ENCODE assay signal across 8 cellular contexts in the genomic region with DNA sequence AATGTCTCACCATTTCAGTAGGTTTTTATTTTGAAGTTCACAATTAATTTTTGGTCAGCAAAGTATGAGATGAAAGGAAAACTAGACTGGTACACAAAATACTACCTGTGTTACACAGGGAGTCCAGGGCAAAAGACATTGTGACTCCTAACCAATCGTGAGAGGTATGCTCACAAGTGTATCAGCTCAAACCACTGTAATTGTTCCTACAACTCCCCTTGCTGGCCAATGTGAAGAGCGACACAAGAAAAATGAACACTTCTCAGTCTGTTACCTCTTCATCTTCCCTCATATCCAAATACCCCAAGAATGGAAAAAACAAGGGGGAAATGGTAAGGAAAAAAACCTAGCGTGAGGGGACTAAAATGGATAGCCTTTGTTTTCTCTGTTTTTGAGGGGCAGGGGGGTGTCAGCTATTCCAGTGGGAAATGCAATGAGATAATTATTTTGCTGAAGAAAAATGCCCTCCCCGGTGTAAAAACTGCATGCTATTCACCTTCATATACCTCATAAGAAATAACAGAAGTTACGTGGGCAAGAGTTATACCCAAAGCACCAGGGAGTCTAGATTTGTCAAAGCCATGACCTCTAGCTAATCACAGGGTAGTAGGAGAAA. TPM values are rescaled to one million over a fixed set of nuclear protein-coding genes. Genes with fewer than 3 reads are reported as not detected.
DNase-seq lines count a peak whose midpoint lies in the region; ATAC-seq, FAIRE-seq and TF ChIP-seq lines count a peak whose summit lies in the region.

No MANE protein-coding gene starts in this region.

- H3K36me3 ChIP-seq in K562 (ENCODE audit: control insufficient read depth, insufficient read depth, low read length) = no peaks in the 10 kb centered on the region

- H2AFZ ChIP-seq in K562 (ENCODE audit: low read depth, low read length) = no peak overlapping the region

- no peaks in the 10 kb centered on the region for H3K36me3 Mint-ChIP-seq in immature natural killer cell

- peak; percentile 40 to 62 (median 53); a peak in 5 of 6 replicates for TF ChIP-seq CTCF in K562 (IDR thresholded peaks at IDR 0.05 in 2 of 3, conservative IDR thresholded peaks at IDR 0.05 in 1 of 3; ENCODE audit: insufficient read depth in 2 of 3, low read depth in 1 of 3, low read length in 3 of 3)

- no peak overlapping the region for H3K9ac ChIP-seq in K562 (ENCODE audit: insufficient read depth in 1 of 2, low read depth in 2 of 2, low read length in 2 of 2)

- H3K27ac Mint-ChIP-seq in immature natural killer cell = no peak overlapping the region

- H3K9me3 ChIP-seq in K562 (replicated peaks; ENCODE audit: control insufficient read depth, insufficient read depth, low read depth, low read length) = no peaks in the 10 kb centered on the region

- FAIRE-seq in GM18507 (lab: Jason Lieb, UNC) (peak; percentile 93), K562 (lab: Jason Lieb, UNC) (peak; percentile 46)

- no peaks in the 10 kb centered on the region for H3K4me1 ChIP-seq in K562 (replicated peaks in 1 of 2; ENCODE audit: control insufficient read depth in 2 of 2, insufficient read depth in 2 of 2, low read length in 2 of 2)

- no peaks in the 10 kb centered on the region for H3K79me2 ChIP-seq in K562 (ENCODE audit: control insufficient read depth, insufficient read depth, low read length)

- CTCF ChIA-PET in K562 (lab: Yijun Ruan, JAX; ENCODE audit: low intra/inter-chr PET ratio) = no interaction called here

- DNase-seq in Ammon's horn (ENCODE audit: low spot score) (peak; percentile 71), GM18507 (ENCODE audit: extremely low spot score, insufficient read length, low read depth) (no peak), NCI-H2196 (lab: John Stamatoyannopoulos, UW; ENCODE audit: unreplicated experiment) (peak; percentile 80), K562 (ENCODE audit: extremely low read depth in 1 of 4, low spot score in 3 of 4) (peak in 2 of 4 experiments; percentile 22 to 30), medulla oblongata (ENCODE audit: extremely low spot score) (peak; percentile 52), NCI-H446 (lab: John Stamatoyannopoulos, UW) (no peak), immature natural killer cell (no peak)

- no peak overlapping the region for H3K4me3 ChIP-seq in K562

- no TSS peak for BruUV-seq in K562 (replicated peaks; lab: Mats Ljungman, UMichigan)

- H3K4me2 ChIP-seq in K562 (ENCODE audit: insufficient read depth, low read length) = no peak overlapping the region

- no peak for TF ChIP-seq EP300 in K562 (IDR thresholded peaks at IDR 0.05; ENCODE audit: low read length)

- peak; percentile 40 for ATAC-seq in HG02981 (IDR thresholded peaks at IDR 0.05; ENCODE audit: unreplicated experiment)
- ATAC-seq in K562 = peak; percentile 88

- H3K27ac ChIP-seq in K562 (ENCODE audit: extremely low read depth, low read depth, low read length) = no peak overlapping the region

- TF ChIP-seq RAD21 in K562 (CRISPR knock-in tag; conservative IDR thresholded peaks at IDR 0.05 in 1 of 2, IDR thresholded peaks at IDR 0.05 in 1 of 2) = peak; percentile 66 to 83

- H3K27me3 Mint-ChIP-seq in immature natural killer cell (ENCODE audit: low read depth in 3 of 3) = peaks cover 0 to 3% (median 0%) of the 10 kb centered on the region in 3 donors

- 1% methylated on average over 5 of the region's 5 CpGs for WGBS in K562 (ENCODE audit: insufficient coverage, low coverage, missing lambda C conversion rate)

- H4K20me1 ChIP-seq in K562 (replicated peaks; ENCODE audit: control insufficient read depth, insufficient read depth, low read length) = no peaks in the 10 kb centered on the region

- peaks cover 0 to 10% of the 10 kb centered on the region in 2 experiments; a peak in 2 of 5 replicates for H3K27me3 ChIP-seq in K562 (ENCODE audit: control insufficient read depth in 2 of 2, insufficient read depth in 2 of 2, low read length in 2 of 2)

- intact Hi-C loops in K562 (cut with micrococcal nuclease) = loop anchor here (10.0 kb wide), 1 partner anchor 394 kb away; no protein-coding TSS in a partner anchor

- POLR2A ChIA-PET in K562 (lab: Yijun Ruan, JAX) = interaction anchor here (0.7 to 1.0 kb wide), 3 partner anchors 127 to 663 kb away, joined by 3 read pairs; partner anchors contain the start of gene N4BP2

- H3K4me1 Mint-ChIP-seq in immature natural killer cell = no peaks in the 10 kb centered on the region

- no peaks in the 10 kb centered on the region for H3K9me1 ChIP-seq in K562 (ENCODE audit: control insufficient read depth, insufficient read depth, low read length)

- H3K9me3 Mint-ChIP-seq in immature natural killer cell = no peaks in the 10 kb centered on the region

- TF ChIP-seq POLR2A in K562 (conservative IDR thresholded peaks at IDR 0.05) = no peak

- in situ Hi-C loops in K562 (cut with MboI) = no loop called here

- H3K4me3 Mint-ChIP-seq in immature natural killer cell = no peak overlapping the region

TF ChIP-seq in K562, 482 proteins besides CTCF, POLR2A, EP300 and RAD21:
- TF ChIP-seq LCOR (CRISPR knock-in tag; IDR thresholded peaks at IDR 0.05) (no peak), ZNF24 (IDR thresholded peaks at IDR 0.05) (no peak), PHF20 (IDR thresholded peaks at IDR 0.05; ENCODE audit: partially characterized antibody) (no peak)
- TF ChIP-seq, protein P1, sequence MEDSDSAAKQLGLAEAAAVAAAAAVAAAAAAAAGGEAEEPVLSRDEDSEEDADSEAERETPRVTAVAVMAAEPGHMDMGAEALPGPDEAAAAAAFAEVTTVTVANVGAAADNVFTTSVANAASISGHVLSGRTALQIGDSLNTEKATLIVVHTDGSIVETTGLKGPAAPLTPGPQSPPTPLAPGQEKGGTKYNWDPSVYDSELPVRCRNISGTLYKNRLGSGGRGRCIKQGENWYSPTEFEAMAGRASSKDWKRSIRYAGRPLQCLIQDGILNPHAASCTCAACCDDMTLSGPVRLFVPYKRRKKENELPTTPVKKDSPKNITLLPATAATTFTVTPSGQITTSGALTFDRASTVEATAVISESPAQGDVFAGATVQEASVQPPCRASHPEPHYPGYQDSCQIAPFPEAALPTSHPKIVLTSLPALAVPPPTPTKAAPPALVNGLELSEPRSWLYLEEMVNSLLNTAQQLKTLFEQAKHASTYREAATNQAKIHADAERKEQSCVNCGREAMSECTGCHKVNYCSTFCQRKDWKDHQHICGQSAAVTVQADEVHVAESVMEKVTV (CRISPR knock-in tag; IDR thresholded peaks at IDR 0.05) = peak; percentile 59
- TF ChIP-seq, protein P2, sequence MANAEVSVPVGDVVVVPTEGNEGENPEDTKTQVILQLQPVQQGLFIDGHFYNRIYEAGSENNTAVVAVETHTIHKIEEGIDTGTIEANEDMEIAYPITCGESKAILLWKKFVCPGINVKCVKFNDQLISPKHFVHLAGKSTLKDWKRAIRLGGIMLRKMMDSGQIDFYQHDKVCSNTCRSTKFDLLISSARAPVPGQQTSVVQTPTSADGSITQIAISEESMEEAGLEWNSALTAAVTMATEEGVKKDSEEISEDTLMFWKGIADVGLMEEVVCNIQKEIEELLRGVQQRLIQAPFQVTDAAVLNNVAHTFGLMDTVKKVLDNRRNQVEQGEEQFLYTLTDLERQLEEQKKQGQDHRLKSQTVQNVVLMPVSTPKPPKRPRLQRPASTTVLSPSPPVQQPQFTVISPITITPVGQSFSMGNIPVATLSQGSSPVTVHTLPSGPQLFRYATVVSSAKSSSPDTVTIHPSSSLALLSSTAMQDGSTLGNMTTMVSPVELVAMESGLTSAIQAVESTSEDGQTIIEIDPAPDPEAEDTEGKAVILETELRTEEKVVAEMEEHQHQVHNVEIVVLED (CRISPR knock-in tag; IDR thresholded peaks at IDR 0.05) = no peak

RNA-seq across cellular contexts. Expression of gene NSUN7, which starts 30.6 kb away (rescaled TPM):
- total RNA-seq in K562 (2011; cell fraction: chromatin; rRNA removed; ENCODE audit: low replicate concordance) = not detected in 2 replicates
- total RNA-seq in K562 (2011; cell fraction: nucleolus; rRNA removed) = not detected in 2 replicates
- total RNA-seq in K562 (2011; cell fraction: nucleoplasm; rRNA removed) = not detected in 2 replicates
- total RNA-seq in K562 (2014; rRNA removed) = not detected in 2 replicates
- not detected in 2 replicates for total RNA-seq in K562 (2014; rRNA removed; fragmentation: Illumina TruSeq; extraction: Trizol)
- total RNA-seq in K562 (2015; rRNA removed; fragmentation: Illumina TruSeq; extraction: Trizol) = not detected in 2 replicates
- not detected in 2 replicates for total RNA-seq in K562 (2021)
- polyA plus RNA-seq in K562 (2011; rRNA removed) = not detected in 2 replicates
- polyA plus RNA-seq in K562 (2011; cell fraction: cytosol; rRNA removed) = not detected in 2 replicates
- not detected in 2 replicates for polyA plus RNA-seq in K562 (2011; cell fraction: nucleus; rRNA removed)
- 0.10 TPM in 1 of 2 replicates, not detected in the other for polyA plus RNA-seq in K562 (2012)
- polyA plus RNA-seq in K562 (2014; fragmentation: Illumina TruSeq; extraction: Trizol) = not detected in 2 replicates
- polyA plus RNA-seq in K562 (2014; fragmentation: Nextera tagmentation; extraction: Ambion mirVana) = not detected
- not detected in 2 replicates for polyA plus RNA-seq in K562 (2014; rRNA removed)
- not detected in 2 replicates for polyA minus RNA-seq in K562 (2011; rRNA and poly(A)+ RNA removed)
- polyA minus RNA-seq in K562 (2011; cell fraction: cytosol; rRNA and poly(A)+ RNA removed) = not detected in 2 replicates
- polyA minus RNA-seq in K562 (2011; cell fraction: nucleus; rRNA and poly(A)+ RNA removed) = not detected in 2 replicates
- polyA plus RNA-seq in immature natural killer cell = not detected

Comparison
In these comparisons a context has a peak if more than half of its experiments do, and no peak if none do; other contexts are left out.
1. DNase-seq: peak in Ammon's horn (single experiment), NCI-H2196 (single experiment) and medulla oblongata (single experiment); none in GM18507 (single experiment), NCI-H446 (0 of 2) and immature natural killer cell (0 of 3).